Comparison of ENCODE assay signal across 12 cellular contexts in the genomic region with DNA sequence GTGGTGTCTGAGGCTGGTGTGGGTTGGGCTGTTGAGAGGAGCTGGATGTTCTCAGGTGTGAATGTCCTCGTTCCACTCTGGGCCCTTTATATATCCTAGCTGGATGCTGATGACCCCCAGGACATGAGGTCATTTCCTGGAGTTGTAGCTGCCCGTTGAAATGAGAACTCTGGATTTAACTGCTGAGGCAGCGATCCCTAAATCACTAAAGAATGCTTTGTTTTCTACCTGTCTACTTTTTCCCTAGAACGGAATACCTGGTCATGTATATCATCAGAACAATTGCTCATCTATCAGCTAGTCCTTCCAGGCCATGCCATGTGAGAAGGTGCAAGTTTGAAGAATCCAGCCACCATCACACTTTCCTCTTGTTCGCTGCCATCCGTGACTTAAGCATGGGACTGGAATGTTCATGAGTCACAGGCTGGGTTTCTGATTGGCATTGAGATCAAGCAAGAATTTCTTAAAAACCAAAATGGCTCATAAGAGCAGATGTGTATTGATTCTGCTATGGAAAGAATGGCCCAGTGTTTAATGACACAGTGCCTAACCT. TPM values are rescaled to one million over a fixed set of nuclear protein-coding genes. Genes with fewer than 3 reads are reported as not detected.
DNase-seq lines count a peak whose midpoint lies in the region; ATAC-seq, FAIRE-seq and TF ChIP-seq lines count a peak whose summit lies in the region.
"Had no signal": no experiment of that assay in that cellular context is flagged by ENCODE, and none has a peak within 500 bp of the region (broad histone marks: within the 10 kb centered on the region; RNA-seq: fewer than 3 reads in every experiment).

A gene with protein sequence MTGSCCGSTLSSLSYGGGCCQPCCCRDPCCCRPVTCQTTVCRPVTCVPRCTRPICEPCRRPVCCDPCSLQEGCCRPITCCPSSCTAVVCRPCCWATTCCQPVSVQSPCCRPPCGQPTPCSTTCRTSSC (minus strand): TSS at position 63 of the 553 bp plus-strand sequence. CDS start 64 bp downstream, outside the sequence.

- H3K9me3 ChIP-seq in MG63 (peaks cover 3% of the 10 kb centered on the region), mesodermal cell (ENCODE audit: control insufficient read depth, low read length) (peaks cover 11% of the 10 kb centered on the region)

- no peak for ATAC-seq in activated CD4-positive, CD25-positive, alpha-beta regulatory T cell treated with anti-CD3 and anti-CD28 coated beads, Interleukin-2, amount 50 U/mL, for 24 hours
- ATAC-seq: left lobe of liver had no signal

- FAIRE-seq in GM12892 (lab: Jason Lieb, UNC), result no peak

- POLR2A ChIA-PET in BJ (lab: Charles Lee), result interaction anchor here (0.7 to 1.2 kb wide), 4 partner anchors 12 to 108 kb away, joined by 3 read pairs; a partner anchor contains a TSS

- H3K36me3 ChIP-seq in BJ (ENCODE audit: control insufficient read depth, insufficient read depth, low read length), result no peaks in the 10 kb centered on the region; the same call in 1 of the 2 replicates
- H3K36me3 ChIP-seq in MG63, result no peaks in the 10 kb centered on the region
- no peaks in the 10 kb centered on the region for H3K36me3 ChIP-seq in mesodermal cell (ENCODE audit: control insufficient read depth, insufficient read depth, low read length)

- H3K4me1 ChIP-seq in mesodermal cell (ENCODE audit: control insufficient read depth, insufficient read depth, low read length, poor library complexity, severe bottlenecking), result peaks cover 11% of the 10 kb centered on the region

- 83 to 87% methylated on average over 2 to 6 of the region's 6 CpGs for WGBS in mesodermal cell (ENCODE audit: insufficient coverage in 2 of 2), 2 experiments

- H3K27me3 ChIP-seq in BJ (ENCODE audit: control insufficient read depth, insufficient read depth, low read length), result no peaks in the 10 kb centered on the region
- H3K27me3 ChIP-seq in MG63, result no peaks in the 10 kb centered on the region

- DNase-seq in BJ (ENCODE audit: low read depth) (peak; percentile 89), MG63 (peak; percentile 83), cardiac fibroblast (ENCODE audit: low read depth in 2 of 2) (peak; percentile 43 to 91), GM12892 (ENCODE audit: insufficient read length) (no peak), NCI-H2227 (lab: John Stamatoyannopoulos, UW; ENCODE audit: unreplicated experiment) (no peak), ecto neural progenitor cell (ENCODE audit: low spot score) (no peak)
- DNase-seq: activated CD4-positive, alpha-beta T cell treated with anti-CD3 and anti-CD28 coated beads for 1 hour; NCI-H1048; retina had no signal

- peak within 1 kb of the TSS; percentile 63 for H3K27ac ChIP-seq in mesodermal cell (ENCODE audit: low read depth, low read length, severe bottlenecking)

- TF ChIP-seq CTCF in BJ (IDR thresholded peaks at IDR 0.05; ENCODE audit: insufficient read depth, low read depth, low read length) (no peak), cardiac fibroblast (IDR thresholded peaks at IDR 0.05; ENCODE audit: low read depth, low read length) (no peak)

- H3K4me3 ChIP-seq in BJ (ENCODE audit: low read depth, low read length), result no peak within 1 kb of the TSS
- no peak within 1 kb of the TSS for H3K4me3 ChIP-seq in MG63
- no peak within 1 kb of the TSS for H3K4me3 ChIP-seq in cardiac fibroblast (replicated peaks in 1 of 2; ENCODE audit: low read depth in 2 of 2, low read length in 2 of 2)
- H3K4me3 ChIP-seq in mesodermal cell (ENCODE audit: extremely low read depth, insufficient read depth, low read length, poor library complexity, severe bottlenecking), result no peak within 1 kb of the TSS

- TF ChIP-seq POLR2A in GM12892 (IDR thresholded peaks at IDR 0.05; ENCODE audit: low read depth, low read length), result no peak

- CTCF ChIA-PET in BJ (lab: Yijun Ruan, JAX), result interaction anchor here (0.6 to 2.2 kb wide), 11 partner anchors 9 to 606 kb away, joined by 3 to 9 read pairs (median 4); a partner anchor contains a TSS

RNA-seq across cellular contexts. Expression of the gene that starts here (rescaled TPM):
- polyA plus RNA-seq in BJ (2011; rRNA removed), result 1.3 and 1.4 TPM in 2 replicates
- polyA minus RNA-seq in BJ (2011; rRNA and poly(A)+ RNA removed), result 0.47 and 2.0 TPM in 2 replicates
- total RNA-seq in MG63 (2014; rRNA removed; shearing (Covaris generic); ENCODE audit: low replicate concordance), result 0.33 TPM in 1 of 2 replicates, not detected in the other
- polyA plus RNA-seq in mesodermal cell (2013, experiment 1 of 2), result not detected
- 0.40 TPM for polyA plus RNA-seq in mesodermal cell (2013, experiment 2 of 2)
- not detected for polyA plus RNA-seq in GM12892 (2012; ENCODE audit: missing spikeins)
- total RNA-seq: left lobe of liver had no signal

Comparison
In these comparisons a context has a peak if more than half of its experiments do, and no peak if none do; other contexts are left out.
1. Peak in DNase-seq in MG63; RNA of the gene not detected or under 1 TPM.
2. DNase-seq: peak in BJ (single experiment) and cardiac fibroblast (2 of 2); none in GM12892 (single experiment), NCI-H2227 (single experiment) and ecto neural progenitor cell (single experiment).